Comparison of ENCODE assay signal across 8 cellular contexts in genomic region chr4:84964995-84965557, GRCh38. TPM values are rescaled to one million over a fixed set of nuclear protein-coding genes. Genes with fewer than 3 reads are reported as not detected.
A peak's percentile ranks its signal among the peaks of the same experiment; 100 is the strongest.
DNase-seq lines count a peak whose midpoint lies in the region; ATAC-seq, FAIRE-seq and TF ChIP-seq lines count a peak whose summit lies in the region.

No MANE protein-coding gene starts in this region.

- no peak for DNase-seq in activated T-cell treated with anti-CD3 and anti-CD28 coated beads, Interleukin-2, amount 50 U/mL, for 72 hours
- DNase-seq in activated T-cell treated with anti-CD3 and anti-CD28 coated beads for 4 hours (no peak), mammary epithelial cell (no peak), mesenchymal stem cell (no peak), transverse colon (no peak), GM12891 (ENCODE audit: insufficient read length, low spot score) (no peak)
- DNase-seq in natural killer cell treated with Interleukin-12 subunit alpha and Interleukin-12 subunit beta and Interleukin-15 and Interleukin-18, amount 100 ng/mL, for 72 hours (ENCODE audit: low spot score), result no peak

- H3K23ac ChIP-seq in mesenchymal stem cell (ENCODE audit: low read length in 2 of 2), result no peak overlapping the region

- H3K27ac Mint-ChIP-seq in activated T-cell treated with anti-CD3 and anti-CD28 coated beads, Interleukin-2, amount 50 U/mL, for 72 hours, result no peak overlapping the region
- H3K27ac Mint-ChIP-seq in natural killer cell treated with Interleukin-12 subunit alpha and Interleukin-12 subunit beta and Interleukin-15 and Interleukin-18, amount 100 ng/mL, for 72 hours, result no peak overlapping the region

- no peak for FAIRE-seq in GM12891 (lab: Jason Lieb, UNC)

- peaks cover 30% of the 10 kb centered on the region for H3K27me3 Mint-ChIP-seq in activated T-cell treated with anti-CD3 and anti-CD28 coated beads, Interleukin-2, amount 50 U/mL, for 72 hours (ENCODE audit: low read depth)
- peaks cover 14 to 23% of the 10 kb centered on the region in 2 donors for H3K27me3 Mint-ChIP-seq in natural killer cell treated with Interleukin-12 subunit alpha and Interleukin-12 subunit beta and Interleukin-15 and Interleukin-18, amount 100 ng/mL, for 72 hours

- in situ Hi-C loops in mammary epithelial cell (cut with MboI; ENCODE audit: low sequenced_read_pairs in 2 of 2) (loop anchor here (5.0 to 10.0 kb wide), 4 partner anchors 208 to 390 kb away; partner anchors contain the start of gene CDS1 (in 1 of the 2)), transverse colon (cut with MboI; ENCODE audit: low pct_ligation_motif_present in 1 of 4, low pct_unique_long_range_greater_than_20kb in 1 of 4, low sequenced_read_pairs in 3 of 4) (loop anchor here in 1 of 4 donors (25.0 kb wide), 1 partner anchor 203 kb away; no protein-coding TSS in a partner anchor)

- H3K27ac ChIP-seq in mammary epithelial cell (ENCODE audit: insufficient read depth, low read depth, low read length) (peak overlapping the region; percentile 74), mesenchymal stem cell (ENCODE audit: low read length, poor library complexity, severe bottlenecking) (peak overlapping the region; percentile 65), transverse colon (peak overlapping the region; percentile 93 to 94 (median 94))

- TF ChIP-seq CTCF in mammary epithelial cell (conservative IDR thresholded peaks at IDR 0.05 in 1 of 2, IDR thresholded peaks at IDR 0.05 in 1 of 2; ENCODE audit: extremely low read depth in 1 of 2, insufficient read depth in 1 of 2, low read depth in 1 of 2, low read length in 2 of 2) (no peak), transverse colon (IDR thresholded peaks at IDR 0.05) (no peak)

- H4K20me1 ChIP-seq in mammary epithelial cell (ENCODE audit: insufficient read depth, low read length), result no peaks in the 10 kb centered on the region

- no peak overlapping the region for H2BK15ac ChIP-seq in mesenchymal stem cell (ENCODE audit: low read depth, poor library complexity, severe bottlenecking)

- dilution Hi-C loops in mammary epithelial cell (cut with HindIII; ENCODE audit: low sequenced_read_pairs), result no loop called here

- no peak overlapping the region for H4K91ac ChIP-seq in mesenchymal stem cell (ENCODE audit: low read length)

- peak overlapping the region; percentile 78 for H3K9ac ChIP-seq in mammary epithelial cell (ENCODE audit: insufficient read depth, low read length)
- H3K9ac ChIP-seq in mesenchymal stem cell (ENCODE audit: low read length), result peak overlapping the region; percentile 92

- peak overlapping the region; percentile 88 for H2BK5ac ChIP-seq in mesenchymal stem cell (ENCODE audit: low read depth, low read length, poor library complexity, severe bottlenecking)

- H3K4me3 ChIP-seq in mammary epithelial cell (replicated peaks in 1 of 3; ENCODE audit: insufficient read depth in 1 of 3, low read depth in 2 of 3, low read length in 3 of 3) (peak overlapping the region; percentile 50 to 96 (median 91)), mesenchymal stem cell (ENCODE audit: insufficient read depth in 1 of 2, low read depth in 1 of 2, low read length in 2 of 2) (peak overlapping the region; percentile 92 to 100), transverse colon (peak overlapping the region; percentile 60 to 96 (median 82))

- no peak for TF ChIP-seq EP300 in transverse colon (IDR thresholded peaks at IDR 0.05; ENCODE audit: low read depth)

- CTCF ChIA-PET in mammary epithelial cell (lab: Charles Lee; ENCODE audit: low non-redundant PET), result no interaction called here

- ATAC-seq in activated T-cell treated with anti-CD3 and anti-CD28 coated beads, Interleukin-2, amount 50 U/mL, for 72 hours (replicated peaks in 1 of 2), result no peak
- no peak for ATAC-seq in HG03196 (IDR thresholded peaks at IDR 0.05; ENCODE audit: unreplicated experiment)
- ATAC-seq in natural killer cell treated with Interleukin-12 subunit alpha and Interleukin-12 subunit beta and Interleukin-15 and Interleukin-18, amount 100 ng/mL, for 72 hours, result no peak

- H3K79me1 ChIP-seq in mesenchymal stem cell (replicated peaks; ENCODE audit: low read length, poor library complexity, severe bottlenecking), result no peaks in the 10 kb centered on the region

- WGBS in mammary epithelial cell (ENCODE audit: low coverage, missing lambda C conversion rate), result 26% methylated on average over 6 of the region's 6 CpGs
- 31% methylated on average over 1 of the region's 6 CpGs for WGBS in mesenchymal stem cell
- 66 to 69% methylated on average over 6 of the region's 6 CpGs for WGBS in transverse colon (ENCODE audit: low coverage in 1 of 2), 2 donors

- no peak for TF ChIP-seq POLR2A in transverse colon (IDR thresholded peaks at IDR 0.05)
- TF ChIP-seq POLR2A in GM12891 (IDR thresholded peaks at IDR 0.05; ENCODE audit: low read depth, low read length), result no peak

- H3K4ac ChIP-seq in mesenchymal stem cell (ENCODE audit: low read depth in 1 of 2, low read length in 2 of 2), result peak overlapping the region in 1 of 2 experiments; percentile 98

- H3K14ac ChIP-seq in mesenchymal stem cell (ENCODE audit: low read length in 2 of 2), result no peak overlapping the region

- H3K36me3 Mint-ChIP-seq in activated T-cell treated with anti-CD3 and anti-CD28 coated beads, Interleukin-2, amount 50 U/mL, for 72 hours (ENCODE audit: insufficient read depth in 2 of 2), result no peaks in the 10 kb centered on the region
- H3K36me3 Mint-ChIP-seq in natural killer cell treated with Interleukin-12 subunit alpha and Interleukin-12 subunit beta and Interleukin-15 and Interleukin-18, amount 100 ng/mL, for 72 hours, result peaks cover 7% of the 10 kb centered on the region

- H3K9me3 Mint-ChIP-seq in activated T-cell treated with anti-CD3 and anti-CD28 coated beads, Interleukin-2, amount 50 U/mL, for 72 hours, result no peaks in the 10 kb centered on the region
- peaks cover 2% of the 10 kb centered on the region for H3K9me3 Mint-ChIP-seq in natural killer cell treated with Interleukin-12 subunit alpha and Interleukin-12 subunit beta and Interleukin-15 and Interleukin-18, amount 100 ng/mL, for 72 hours

- no TSS peak for BruUV-seq in mammary epithelial cell (replicated peaks; lab: Mats Ljungman, UMichigan)

- no peak overlapping the region for H2BK120ac ChIP-seq in mesenchymal stem cell (ENCODE audit: low read depth, low read length)

- no peak overlapping the region for H2BK12ac ChIP-seq in mesenchymal stem cell (ENCODE audit: low read length in 2 of 2)

- peak overlapping the region; percentile 72 for H4K8ac ChIP-seq in mesenchymal stem cell (ENCODE audit: low read length)

- H3K9me3 ChIP-seq in mammary epithelial cell (replicated peaks; ENCODE audit: insufficient read depth, low read length), result no peaks in the 10 kb centered on the region
- no peaks in the 10 kb centered on the region for H3K9me3 ChIP-seq in mesenchymal stem cell (ENCODE audit: control insufficient read depth, low read length)
- no peaks in the 10 kb centered on the region for H3K9me3 ChIP-seq in transverse colon

- peak overlapping the region; percentile 37 to 47 for H3K4me3 Mint-ChIP-seq in activated T-cell treated with anti-CD3 and anti-CD28 coated beads, Interleukin-2, amount 50 U/mL, for 72 hours
- H3K4me3 Mint-ChIP-seq in natural killer cell treated with Interleukin-12 subunit alpha and Interleukin-12 subunit beta and Interleukin-15 and Interleukin-18, amount 100 ng/mL, for 72 hours, result no peak overlapping the region

- H3K4me2 ChIP-seq in mammary epithelial cell (ENCODE audit: insufficient read depth, low read depth, low read length) (peak overlapping the region; percentile 73), mesenchymal stem cell (ENCODE audit: low read length, poor library complexity, severe bottlenecking) (peak overlapping the region; percentile 60)

- peaks cover 6% of the 10 kb centered on the region for H3K4me1 ChIP-seq in mammary epithelial cell (ENCODE audit: insufficient read depth, low read length)
- H3K4me1 ChIP-seq in mesenchymal stem cell (ENCODE audit: control insufficient read depth, insufficient read depth, low read depth, low read length), result peaks cover 6% of the 10 kb centered on the region
- H3K4me1 ChIP-seq in transverse colon, result peaks cover 6 to 34% (median 14%) of the 10 kb centered on the region in 4 donors

- H3K27me3 ChIP-seq in mammary epithelial cell (ENCODE audit: insufficient read depth, low read length), result no peaks in the 10 kb centered on the region
- no peaks in the 10 kb centered on the region for H3K27me3 ChIP-seq in mesenchymal stem cell (ENCODE audit: control insufficient read depth in 1 of 2, insufficient read depth in 1 of 2, low read length in 2 of 2)
- H3K27me3 ChIP-seq in transverse colon, result no peaks in the 10 kb centered on the region

- intact Hi-C loops in mammary epithelial cell (cut with micrococcal nuclease) (loop anchor here (5.0 kb wide), 4 partner anchors 43 to 333 kb away; no protein-coding TSS in a partner anchor), transverse colon (cut with DNase I; ENCODE audit: low total_unique reads) (no loop called here)

- peaks cover 12% of the 10 kb centered on the region for H3K4me1 Mint-ChIP-seq in activated T-cell treated with anti-CD3 and anti-CD28 coated beads, Interleukin-2, amount 50 U/mL, for 72 hours (ENCODE audit: low read depth)
- peaks cover 4 to 7% of the 10 kb centered on the region in 2 donors for H3K4me1 Mint-ChIP-seq in natural killer cell treated with Interleukin-12 subunit alpha and Interleukin-12 subunit beta and Interleukin-15 and Interleukin-18, amount 100 ng/mL, for 72 hours (ENCODE audit: low read depth in 2 of 2)

- peaks cover 61% of the 10 kb centered on the region for H3K79me2 ChIP-seq in mammary epithelial cell (ENCODE audit: insufficient read depth, low read length)

- H2AFZ ChIP-seq in mammary epithelial cell (ENCODE audit: low read depth, low read length) (peak overlapping the region; percentile 90), mesenchymal stem cell (ENCODE audit: low read depth, low read length) (peak overlapping the region; percentile 100)

- no peaks in the 10 kb centered on the region for H3K36me3 ChIP-seq in mammary epithelial cell (ENCODE audit: insufficient read depth, low read length)
- H3K36me3 ChIP-seq in mesenchymal stem cell (ENCODE audit: control insufficient read depth in 1 of 2, insufficient read depth in 2 of 2, low read depth in 1 of 2, low read length in 2 of 2), result no peaks in the 10 kb centered on the region
- no peaks in the 10 kb centered on the region for H3K36me3 ChIP-seq in transverse colon

- peak overlapping the region in 1 of 2 experiments; percentile 100 for H3K18ac ChIP-seq in mesenchymal stem cell (ENCODE audit: low read depth in 1 of 2, low read length in 2 of 2)

- H2AK5ac ChIP-seq in mesenchymal stem cell (ENCODE audit: low read length, severe bottlenecking), result no peak overlapping the region

RNA-seq across cellular contexts. Expression of gene WDFY3, which starts 1.4 kb away (rescaled TPM):
- total RNA-seq in activated T-cell treated with anti-CD3 and anti-CD28 coated beads, Interleukin-2, amount 50 U/mL, for 72 hours, result 1 to 10 TPM in 1 of 2 donors, under 1 TPM in 1; 0.38 to 1.3 TPM
- total RNA-seq in mammary epithelial cell (100 to 1,000 TPM in 1 of 2 donors, 10 to 100 TPM in 1; 72.9 to 118 TPM), transverse colon (100 to 1,000 TPM in 1 of 4 donors, 10 to 100 TPM in 3; 58.8 to 449 (median 69.2) TPM)
- polyA plus RNA-seq in mammary epithelial cell, result 20.0 TPM
- 48.3 TPM for polyA minus RNA-seq in mammary epithelial cell
- 20.6 TPM for polyA plus RNA-seq in mesenchymal stem cell (2013, experiment 1 of 2)
- polyA plus RNA-seq in mesenchymal stem cell (2013, experiment 2 of 2), result 20.5 TPM
- total RNA-seq in natural killer cell treated with Interleukin-12 subunit alpha and Interleukin-12 subunit beta and Interleukin-15 and Interleukin-18, amount 100 ng/mL, for 72 hours, result under 1 TPM; 0.21 to 0.59 TPM
- polyA plus RNA-seq in GM12891 (2012; ENCODE audit: low read depth, missing spikeins), result 0.04 TPM

Comparison
In these comparisons a context has a peak if more than half of its experiments do, and no peak if none do; other contexts are left out.
1. RNA of gene WDFY3, which starts 1.4 kb away (total RNA-seq): 72.9 to 118 TPM in mammary epithelial cell and 58.8 to 449 TPM in transverse colon; 0.38 to 1.3 TPM in activated T-cell treated with anti-CD3 and anti-CD28 coated beads, Interleukin-2, amount 50 U/mL, for 72 hours and 0.21 to 0.59 TPM in natural killer cell treated with Interleukin-12 subunit alpha and Interleukin-12 subunit beta and Interleukin-15 and Interleukin-18, amount 100 ng/mL, for 72 hours; every median in the first group is over 10 times any median in the second.
2. Peak in every context shown above with its lines, with median percentiles within 50 percentile points of each other: H3K27ac ChIP-seq and H3K4me3 ChIP-seq.